Comparison of ENCODE assay signal across 1 cellular context in genomic region chr19:34171877-34172660, GRCh38.
TF ChIP-seq lines count a peak whose summit lies in the region.

Gene LSM14A (plus strand): TSS chr19:34172504. CDS start chr19:34172643, 139 bp downstream.

TF ChIP-seq in A549, 52 proteins besides CTCF, POLR2A, EP300 and RAD21 (continued from another document):
- peak; percentile 48; the same call in 1 of the 2 replicates for TF ChIP-seq ATOH8 (CRISPR knock-in tag; IDR thresholded peaks at IDR 0.05; ENCODE audit: low read depth)
- no peak for TF ChIP-seq PBX3 (IDR thresholded peaks at IDR 0.05)
- no peak for TF ChIP-seq ESRRA (IDR thresholded peaks at IDR 0.05; ENCODE audit: borderline replicate concordance, low read length)
- TF ChIP-seq FOSB (CRISPR knock-in tag; IDR thresholded peaks at IDR 0.05) = no peak
- TF ChIP-seq MAZ (IDR thresholded peaks at IDR 0.05; ENCODE audit: borderline replicate concordance, low read depth, low read length) = 0 out of 2 replicates have a peak, but pooled peaks have one; percentile 25
